Comparison of ENCODE assay signal across 8 cellular contexts in the genomic region with DNA sequence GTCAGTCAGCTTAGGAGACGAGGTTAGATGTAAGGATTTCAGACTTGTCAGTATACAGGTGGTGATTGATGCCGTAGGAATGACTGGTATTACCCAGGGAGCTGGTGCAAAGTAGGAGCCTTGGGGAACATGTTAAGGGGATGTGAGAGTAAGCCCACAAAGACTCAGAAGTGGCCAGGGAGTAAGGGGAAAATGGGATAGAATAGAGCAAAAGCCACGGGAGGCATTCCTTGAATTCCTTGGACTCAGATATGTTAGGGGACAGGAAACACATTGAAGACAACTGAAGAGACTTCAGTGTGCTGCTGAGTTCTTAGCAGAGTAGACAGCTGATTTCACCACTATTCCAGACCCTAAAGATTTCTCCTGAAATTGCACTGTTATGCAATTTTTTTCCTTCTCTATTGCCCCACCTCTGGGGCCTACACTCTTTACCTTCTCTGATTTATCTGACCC. TPM values are rescaled to one million over a fixed set of nuclear protein-coding genes. Genes with fewer than 3 reads are reported as not detected.
DNase-seq lines count a peak whose midpoint lies in the region; TF ChIP-seq lines count a peak whose summit lies in the region.

No MANE protein-coding gene starts in this region.

- DNase-seq in GM03348 (ENCODE audit: low spot score) (peak; percentile 65), dorsolateral prefrontal cortex (no peak), NCI-H2196 (lab: John Stamatoyannopoulos, UW; ENCODE audit: unreplicated experiment) (no peak), cerebellar nuclear complex (lab: John Stamatoyannopoulos, UW) (no peak), KBM-7 (no peak), NCI-H1694 (lab: John Stamatoyannopoulos, UW) (no peak)

- peak overlapping the region; percentile 56 to 99 (median 99) for H3K27ac Mint-ChIP-seq in nephron

- H3F3A ChIP-seq in OCI-LY1 (ENCODE audit: insufficient read depth, low read length) = peaks cover 5% of the 10 kb centered on the region; the same call in 1 of the 2 replicates

- no peaks in the 10 kb centered on the region for H3K79me2 ChIP-seq in OCI-LY1 (ENCODE audit: insufficient read depth, low read length)

- H4K20me1 ChIP-seq in OCI-LY1 (ENCODE audit: insufficient read depth, low read length) = no peaks in the 10 kb centered on the region

- H3K9me3 ChIP-seq in OCI-LY1 (ENCODE audit: low read length) = no peaks in the 10 kb centered on the region

- peak overlapping the region; percentile 89 to 97 (median 90) for H3K4me3 Mint-ChIP-seq in nephron

- no peak for TF ChIP-seq CTCF in OCI-LY1 (IDR thresholded peaks at IDR 0.05; ENCODE audit: low read length)
- TF ChIP-seq CTCF in dorsolateral prefrontal cortex (IDR thresholded peaks at IDR 0.05 in 54 of 56, conservative IDR thresholded peaks at IDR 0.05 in 2 of 56; ENCODE audit: low read depth in 1 of 56, partially characterized antibody in 56 of 56) = no peak
- TF ChIP-seq CTCF in nephron (IDR thresholded peaks at IDR 0.05; ENCODE audit: unreplicated experiment in 3 of 3) = no peak

- peak overlapping the region; percentile 91; the same call in 1 of the 2 replicates for H3K9ac ChIP-seq in OCI-LY1 (ENCODE audit: low read length)

- intact Hi-C loops in dorsolateral prefrontal cortex (cut with DNase I) = loop anchor here (1.0 kb wide), 2 partner anchors 29 to 33 kb away; a partner anchor contains a TSS

- no peaks in the 10 kb centered on the region for H3K9me3 Mint-ChIP-seq in nephron

- H3K27ac ChIP-seq in OCI-LY1 (ENCODE audit: low read depth, low read length, poor library complexity, severe bottlenecking) (peak overlapping the region; percentile 82), dorsolateral prefrontal cortex (peak overlapping the region in 42 of 59 donors; percentile 25 to 100 (median 100))

- H3K4me1 Mint-ChIP-seq in nephron = peaks cover 17% of the 10 kb centered on the region

- no peaks in the 10 kb centered on the region for H3K27me3 Mint-ChIP-seq in nephron (ENCODE audit: low read depth)

- H3K9me2 ChIP-seq in OCI-LY1 (ENCODE audit: low read depth, low read length) = no peaks in the 10 kb centered on the region

- H3K4me3 ChIP-seq in OCI-LY1 (ENCODE audit: low read depth, low read length, poor library complexity, severe bottlenecking) (peak overlapping the region; percentile 80), dorsolateral prefrontal cortex (peak overlapping the region in 46 of 59 donors; percentile 78 to 100 (median 98))

- H3K36me3 ChIP-seq in OCI-LY1 (ENCODE audit: insufficient read depth, low read length) = peaks cover 56% of the 10 kb centered on the region

- peaks cover 24% of the 10 kb centered on the region for H3K4me1 ChIP-seq in OCI-LY1 (ENCODE audit: insufficient read depth, low read length, severe bottlenecking)

- no peak overlapping the region for H2AFZ ChIP-seq in OCI-LY1 (ENCODE audit: low read length)

- H3K36me3 Mint-ChIP-seq in nephron (ENCODE audit: low read depth) = peaks cover 37% of the 10 kb centered on the region

- H3K4me2 ChIP-seq in OCI-LY1 (ENCODE audit: low read length) = peak overlapping the region; percentile 89

- H3K27me3 ChIP-seq in OCI-LY1 (ENCODE audit: insufficient read depth, low read length) (no peaks in the 10 kb centered on the region), dorsolateral prefrontal cortex (no peaks in the 10 kb centered on the region)

- in situ Hi-C loops in KBM-7 (cut with MboI; ENCODE audit: low pct_unique_long_range_greater_than_20kb, low sequenced_read_pairs) = no loop called here

RNA-seq across cellular contexts. Expression of a gene that starts 1.2 kb away (rescaled TPM):
- 10 to 100 TPM; 15.6 to 93.3 (median 38.7) TPM for total RNA-seq in dorsolateral prefrontal cortex

RNA-seq across cellular contexts. Expression of a gene that starts 28.8 kb away (rescaled TPM):
- 100 to 1,000 TPM in 117 of 120 experiments, 10 to 100 TPM in 3; 87.9 to 251 (median 152) TPM for total RNA-seq in dorsolateral prefrontal cortex

RNA-seq across cellular contexts. Expression of a gene that starts 29.6 kb away (rescaled TPM):
- total RNA-seq in dorsolateral prefrontal cortex = 100 to 1,000 TPM in 1 of 120 experiments, 10 to 100 TPM in 119; 32.6 to 115 (median 57.8) TPM

RNA-seq across cellular contexts. Expression of a gene that starts 33.3 kb away (rescaled TPM):
- 10 to 100 TPM; 54.0 to 94.6 (median 69.0) TPM for total RNA-seq in dorsolateral prefrontal cortex

RNA-seq across cellular contexts. Expression of a gene that starts 39.4 kb away (rescaled TPM):
- 10 to 100 TPM in 1 of 120 experiments, 1 to 10 TPM in 118, under 1 TPM in 1; 0.68 to 10.5 (median 3.8) TPM for total RNA-seq in dorsolateral prefrontal cortex
